ENCODE assay signal across 9 cellular contexts in genomic region chr7:129169171-129169643, GRCh38. TPM values are rescaled to one million over a fixed set of nuclear protein-coding genes. Genes with fewer than 3 reads are reported as not detected.
DNase-seq lines count a peak whose midpoint lies in the region; ATAC-seq and TF ChIP-seq lines count a peak whose summit lies in the region.
"Had no signal": no experiment of that assay in that cellular context is flagged by ENCODE, and none has a peak within 500 bp of the region (broad histone marks: within the 10 kb centered on the region; RNA-seq: fewer than 3 reads in every experiment).

No MANE protein-coding gene starts in this region.

- H3K27me3 ChIP-seq in effector memory CD4-positive, alpha-beta T cell (replicated peaks; ENCODE audit: control insufficient read depth, insufficient read depth, low read length, poor library complexity, severe bottlenecking) = peaks cover 7% of the 10 kb centered on the region
- H3K27me3 ChIP-seq in muscle layer of colon (ENCODE audit: control insufficient read depth in 1 of 2, insufficient read depth in 2 of 2, low read length in 2 of 2) = no peaks in the 10 kb centered on the region
- no peaks in the 10 kb centered on the region for H3K27me3 ChIP-seq in WERI-Rb-1 (ENCODE audit: insufficient read depth, low read depth, severe bottlenecking)

- DNase-seq in AG04449 (ENCODE audit: low read depth, low spot score) (no peak), type B pancreatic cell (ENCODE audit: extremely low spot score, unreplicated experiment) (no peak), WERI-Rb-1 (no peak)
- DNase-seq in effector memory CD4-positive, alpha-beta T cell = no peak

- H3K9ac ChIP-seq in muscle layer of colon (ENCODE audit: low read length) = peak overlapping the region; percentile 13

- H3K4me1 Mint-ChIP-seq in type B pancreatic cell (ENCODE audit: unreplicated experiment) = peaks cover 8% of the 10 kb centered on the region

- peaks cover 34% of the 10 kb centered on the region for H3K27me3 Mint-ChIP-seq in type B pancreatic cell

- no peaks in the 10 kb centered on the region for H3K36me3 ChIP-seq in effector memory CD4-positive, alpha-beta T cell (ENCODE audit: control insufficient read depth, insufficient read depth, low read length)
- H3K36me3 ChIP-seq in muscle layer of colon (ENCODE audit: insufficient read depth, low read length) = no peaks in the 10 kb centered on the region
- H3K36me3 ChIP-seq in WERI-Rb-1 = peaks cover 14% of the 10 kb centered on the region

- no peaks in the 10 kb centered on the region for H3K9me3 Mint-ChIP-seq in type B pancreatic cell
- H3K9me3 Mint-ChIP-seq: brain had no signal

- H3K27ac ChIP-seq in VCaP (peak overlapping the region; percentile 4; the same call in 1 of the 2 replicates), muscle layer of colon (ENCODE audit: low read depth, low read length) (peak overlapping the region; percentile 61), WERI-Rb-1 (no peak overlapping the region)
- no peak overlapping the region for H3K27ac ChIP-seq in effector memory CD4-positive, alpha-beta T cell (ENCODE audit: insufficient read depth, low read length, poor library complexity, severe bottlenecking)

- ATAC-seq in GM21515 (IDR thresholded peaks at IDR 0.05; ENCODE audit: unreplicated experiment) = peak; percentile 21
- ATAC-seq in HG03439 (IDR thresholded peaks at IDR 0.05; ENCODE audit: unreplicated experiment) = no peak

- peak overlapping the region; percentile 79 for H3K4me3 Mint-ChIP-seq in type B pancreatic cell

- H3K27ac Mint-ChIP-seq in type B pancreatic cell = peak overlapping the region; percentile 75

- H3K4me3 ChIP-seq in AG04449 (ENCODE audit: low read depth, low read length) (peak overlapping the region; percentile 55), muscle layer of colon (ENCODE audit: low read depth in 1 of 2, low read length in 2 of 2) (peak overlapping the region; percentile 50 to 59), WERI-Rb-1 (ENCODE audit: low read depth, low read length) (no peak overlapping the region)
- peak overlapping the region; percentile 49 for H3K4me3 ChIP-seq in effector memory CD4-positive, alpha-beta T cell (ENCODE audit: insufficient read depth, low read depth, low read length, poor library complexity, severe bottlenecking)

- POLR2A ChIA-PET in AG04449 (lab: Yijun Ruan, JAX) = no interaction called here

- CTCF ChIA-PET in AG04449 (lab: Yijun Ruan, JAX) = interaction anchor here (1.3 to 10.0 kb wide), 7 partner anchors 8 to 80 kb away, joined by 4 to 297 read pairs (median 12); no protein-coding TSS in a partner anchor

- no peaks in the 10 kb centered on the region for H3K9me3 ChIP-seq in effector memory CD4-positive, alpha-beta T cell (ENCODE audit: control insufficient read depth, low read length)
- H3K9me3 ChIP-seq in muscle layer of colon (ENCODE audit: low read length) (no peaks in the 10 kb centered on the region), WERI-Rb-1 (ENCODE audit: severe bottlenecking) (no peaks in the 10 kb centered on the region)

- no peaks in the 10 kb centered on the region for H3K4me1 ChIP-seq in effector memory CD4-positive, alpha-beta T cell (ENCODE audit: control insufficient read depth, insufficient read depth, low read length, poor library complexity, severe bottlenecking)
- peaks cover 13% of the 10 kb centered on the region for H3K4me1 ChIP-seq in muscle layer of colon (ENCODE audit: insufficient read depth, low read length)

- TF ChIP-seq CTCF in AG04449 (IDR thresholded peaks at IDR 0.05; ENCODE audit: insufficient read depth, low read length, missing control alignments) (no peak), VCaP (conservative IDR thresholded peaks at IDR 0.05) (no peak), type B pancreatic cell (conservative IDR thresholded peaks at IDR 0.05) (no peak), WERI-Rb-1 (IDR thresholded peaks at IDR 0.05; ENCODE audit: low read depth, low read length) (no peak)

- H3K36me3 Mint-ChIP-seq in type B pancreatic cell = no peaks in the 10 kb centered on the region

RNA-seq across cellular contexts. Expression of gene SMO, which starts 19.2 kb away (rescaled TPM):
- total RNA-seq in type B pancreatic cell (ENCODE audit: low replicate concordance) = 38.6 and 94.9 TPM in 2 replicates

RNA-seq across cellular contexts. Expression of gene TSPAN33, which starts 24.7 kb away (rescaled TPM):
- 6.3 and 13.8 TPM in 2 replicates for total RNA-seq in type B pancreatic cell (ENCODE audit: low replicate concordance)

RNA-seq across cellular contexts. Expression of gene AHCYL2, which starts 55.6 kb away (rescaled TPM):
- 15.7 and 27.8 TPM in 2 replicates for total RNA-seq in type B pancreatic cell (ENCODE audit: low replicate concordance)

Comparison
In these comparisons a context has a peak if more than half of its experiments do, and no peak if none do; other contexts are left out.
1. H3K27ac ChIP-seq: peak in VCaP (single experiment) and muscle layer of colon (single experiment); none in effector memory CD4-positive, alpha-beta T cell (single experiment) and WERI-Rb-1 (single experiment).